Comparison of ENCODE assay signal across 1 cellular context in the genomic region with DNA sequence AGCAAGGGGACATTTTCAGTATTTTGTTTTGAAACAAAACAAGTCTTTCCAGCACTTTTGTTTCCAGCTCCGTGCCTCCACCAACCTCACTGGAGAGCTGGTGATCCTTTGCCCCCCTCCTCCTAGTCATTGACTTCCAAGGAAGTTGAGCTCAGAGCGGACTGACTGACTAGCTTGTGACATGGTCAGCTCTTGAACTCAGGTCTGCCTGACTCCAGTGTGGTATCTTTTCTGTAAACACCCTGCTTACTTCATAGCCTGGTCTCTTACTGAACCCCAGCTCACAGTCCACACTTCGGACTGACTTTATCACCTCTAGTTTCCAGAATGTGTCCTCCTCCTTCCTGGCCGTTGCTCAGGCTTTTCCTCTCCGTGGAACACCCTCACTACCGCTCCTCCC.
TF ChIP-seq lines count a peak whose summit lies in the region.

No MANE protein-coding gene starts in this region.

TF ChIP-seq in K562, 482 proteins besides CTCF, POLR2A, EP300 and RAD21 (continued from another document):
- TF ChIP-seq, protein P1, sequence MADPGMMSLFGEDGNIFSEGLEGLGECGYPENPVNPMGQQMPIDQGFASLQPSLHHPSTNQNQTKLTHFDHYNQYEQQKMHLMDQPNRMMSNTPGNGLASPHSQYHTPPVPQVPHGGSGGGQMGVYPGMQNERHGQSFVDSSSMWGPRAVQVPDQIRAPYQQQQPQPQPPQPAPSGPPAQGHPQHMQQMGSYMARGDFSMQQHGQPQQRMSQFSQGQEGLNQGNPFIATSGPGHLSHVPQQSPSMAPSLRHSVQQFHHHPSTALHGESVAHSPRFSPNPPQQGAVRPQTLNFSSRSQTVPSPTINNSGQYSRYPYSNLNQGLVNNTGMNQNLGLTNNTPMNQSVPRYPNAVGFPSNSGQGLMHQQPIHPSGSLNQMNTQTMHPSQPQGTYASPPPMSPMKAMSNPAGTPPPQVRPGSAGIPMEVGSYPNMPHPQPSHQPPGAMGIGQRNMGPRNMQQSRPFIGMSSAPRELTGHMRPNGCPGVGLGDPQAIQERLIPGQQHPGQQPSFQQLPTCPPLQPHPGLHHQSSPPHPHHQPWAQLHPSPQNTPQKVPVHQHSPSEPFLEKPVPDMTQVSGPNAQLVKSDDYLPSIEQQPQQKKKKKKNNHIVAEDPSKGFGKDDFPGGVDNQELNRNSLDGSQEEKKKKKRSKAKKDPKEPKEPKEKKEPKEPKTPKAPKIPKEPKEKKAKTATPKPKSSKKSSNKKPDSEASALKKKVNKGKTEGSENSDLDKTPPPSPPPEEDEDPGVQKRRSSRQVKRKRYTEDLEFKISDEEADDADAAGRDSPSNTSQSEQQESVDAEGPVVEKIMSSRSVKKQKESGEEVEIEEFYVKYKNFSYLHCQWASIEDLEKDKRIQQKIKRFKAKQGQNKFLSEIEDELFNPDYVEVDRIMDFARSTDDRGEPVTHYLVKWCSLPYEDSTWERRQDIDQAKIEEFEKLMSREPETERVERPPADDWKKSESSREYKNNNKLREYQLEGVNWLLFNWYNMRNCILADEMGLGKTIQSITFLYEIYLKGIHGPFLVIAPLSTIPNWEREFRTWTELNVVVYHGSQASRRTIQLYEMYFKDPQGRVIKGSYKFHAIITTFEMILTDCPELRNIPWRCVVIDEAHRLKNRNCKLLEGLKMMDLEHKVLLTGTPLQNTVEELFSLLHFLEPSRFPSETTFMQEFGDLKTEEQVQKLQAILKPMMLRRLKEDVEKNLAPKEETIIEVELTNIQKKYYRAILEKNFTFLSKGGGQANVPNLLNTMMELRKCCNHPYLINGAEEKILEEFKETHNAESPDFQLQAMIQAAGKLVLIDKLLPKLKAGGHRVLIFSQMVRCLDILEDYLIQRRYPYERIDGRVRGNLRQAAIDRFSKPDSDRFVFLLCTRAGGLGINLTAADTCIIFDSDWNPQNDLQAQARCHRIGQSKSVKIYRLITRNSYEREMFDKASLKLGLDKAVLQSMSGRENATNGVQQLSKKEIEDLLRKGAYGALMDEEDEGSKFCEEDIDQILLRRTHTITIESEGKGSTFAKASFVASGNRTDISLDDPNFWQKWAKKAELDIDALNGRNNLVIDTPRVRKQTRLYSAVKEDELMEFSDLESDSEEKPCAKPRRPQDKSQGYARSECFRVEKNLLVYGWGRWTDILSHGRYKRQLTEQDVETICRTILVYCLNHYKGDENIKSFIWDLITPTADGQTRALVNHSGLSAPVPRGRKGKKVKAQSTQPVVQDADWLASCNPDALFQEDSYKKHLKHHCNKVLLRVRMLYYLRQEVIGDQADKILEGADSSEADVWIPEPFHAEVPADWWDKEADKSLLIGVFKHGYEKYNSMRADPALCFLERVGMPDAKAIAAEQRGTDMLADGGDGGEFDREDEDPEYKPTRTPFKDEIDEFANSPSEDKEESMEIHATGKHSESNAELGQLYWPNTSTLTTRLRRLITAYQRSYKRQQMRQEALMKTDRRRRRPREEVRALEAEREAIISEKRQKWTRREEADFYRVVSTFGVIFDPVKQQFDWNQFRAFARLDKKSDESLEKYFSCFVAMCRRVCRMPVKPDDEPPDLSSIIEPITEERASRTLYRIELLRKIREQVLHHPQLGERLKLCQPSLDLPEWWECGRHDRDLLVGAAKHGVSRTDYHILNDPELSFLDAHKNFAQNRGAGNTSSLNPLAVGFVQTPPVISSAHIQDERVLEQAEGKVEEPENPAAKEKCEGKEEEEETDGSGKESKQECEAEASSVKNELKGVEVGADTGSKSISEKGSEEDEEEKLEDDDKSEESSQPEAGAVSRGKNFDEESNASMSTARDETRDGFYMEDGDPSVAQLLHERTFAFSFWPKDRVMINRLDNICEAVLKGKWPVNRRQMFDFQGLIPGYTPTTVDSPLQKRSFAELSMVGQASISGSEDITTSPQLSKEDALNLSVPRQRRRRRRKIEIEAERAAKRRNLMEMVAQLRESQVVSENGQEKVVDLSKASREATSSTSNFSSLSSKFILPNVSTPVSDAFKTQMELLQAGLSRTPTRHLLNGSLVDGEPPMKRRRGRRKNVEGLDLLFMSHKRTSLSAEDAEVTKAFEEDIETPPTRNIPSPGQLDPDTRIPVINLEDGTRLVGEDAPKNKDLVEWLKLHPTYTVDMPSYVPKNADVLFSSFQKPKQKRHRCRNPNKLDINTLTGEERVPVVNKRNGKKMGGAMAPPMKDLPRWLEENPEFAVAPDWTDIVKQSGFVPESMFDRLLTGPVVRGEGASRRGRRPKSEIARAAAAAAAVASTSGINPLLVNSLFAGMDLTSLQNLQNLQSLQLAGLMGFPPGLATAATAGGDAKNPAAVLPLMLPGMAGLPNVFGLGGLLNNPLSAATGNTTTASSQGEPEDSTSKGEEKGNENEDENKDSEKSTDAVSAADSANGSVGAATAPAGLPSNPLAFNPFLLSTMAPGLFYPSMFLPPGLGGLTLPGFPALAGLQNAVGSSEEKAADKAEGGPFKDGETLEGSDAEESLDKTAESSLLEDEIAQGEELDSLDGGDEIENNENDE (IDR thresholded peaks at IDR 0.05; ENCODE audit: low read depth, low read length) = no peak
- no peak for TF ChIP-seq FOSL1 (tag; conservative IDR thresholded peaks at IDR 0.05)
- TF ChIP-seq, protein P2, sequence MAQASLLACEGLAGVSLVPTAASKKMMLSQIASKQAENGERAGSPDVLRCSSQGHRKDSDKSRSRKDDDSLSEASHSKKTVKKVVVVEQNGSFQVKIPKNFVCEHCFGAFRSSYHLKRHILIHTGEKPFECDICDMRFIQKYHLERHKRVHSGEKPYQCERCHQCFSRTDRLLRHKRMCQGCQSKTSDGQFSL (CRISPR knock-in tag; IDR thresholded peaks at IDR 0.05) = no peak
- TF ChIP-seq, protein P2 (tag; IDR thresholded peaks at IDR 0.05) = no peak
- TF ChIP-seq KLF10 (CRISPR knock-in tag; IDR thresholded peaks at IDR 0.05) = no peak
- no peak for TF ChIP-seq TAF9B (IDR thresholded peaks at IDR 0.05; ENCODE audit: partially characterized antibody)
- TF ChIP-seq ZNF444 (CRISPR knock-in tag; IDR thresholded peaks at IDR 0.05) = no peak
- TF ChIP-seq NELFE (IDR thresholded peaks at IDR 0.05; ENCODE audit: insufficient read depth, insufficient read length) = no peak
- TF ChIP-seq KDM2B (CRISPR knock-in tag; IDR thresholded peaks at IDR 0.05) = no peak
- TF ChIP-seq, protein P3, sequence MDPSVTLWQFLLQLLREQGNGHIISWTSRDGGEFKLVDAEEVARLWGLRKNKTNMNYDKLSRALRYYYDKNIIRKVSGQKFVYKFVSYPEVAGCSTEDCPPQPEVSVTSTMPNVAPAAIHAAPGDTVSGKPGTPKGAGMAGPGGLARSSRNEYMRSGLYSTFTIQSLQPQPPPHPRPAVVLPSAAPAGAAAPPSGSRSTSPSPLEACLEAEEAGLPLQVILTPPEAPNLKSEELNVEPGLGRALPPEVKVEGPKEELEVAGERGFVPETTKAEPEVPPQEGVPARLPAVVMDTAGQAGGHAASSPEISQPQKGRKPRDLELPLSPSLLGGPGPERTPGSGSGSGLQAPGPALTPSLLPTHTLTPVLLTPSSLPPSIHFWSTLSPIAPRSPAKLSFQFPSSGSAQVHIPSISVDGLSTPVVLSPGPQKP (CRISPR knock-in tag; IDR thresholded peaks at IDR 0.05) = no peak
- no peak for TF ChIP-seq GABPB1 (CRISPR knock-in tag; IDR thresholded peaks at IDR 0.05)
- no peak for TF ChIP-seq HDAC1 (IDR thresholded peaks at IDR 0.05)
- TF ChIP-seq PURB (CRISPR knock-in tag; IDR thresholded peaks at IDR 0.05; ENCODE audit: low read depth) = no peak
- TF ChIP-seq POLR2H (tag; IDR thresholded peaks at IDR 0.05; ENCODE audit: low read depth) = no peak
- TF ChIP-seq NBN (IDR thresholded peaks at IDR 0.05; ENCODE audit: low read depth) = no peak
- TF ChIP-seq GTF2E2 (tag; IDR thresholded peaks at IDR 0.05) = no peak
- no peak for TF ChIP-seq BCL6 (CRISPR knock-in tag; IDR thresholded peaks at IDR 0.05)
- TF ChIP-seq SNRNP70 (optimal IDR thresholded peaks at IDR 0.05; ENCODE audit: low read depth, low read length) = no peak
- no peak for TF ChIP-seq KLF16 (IDR thresholded peaks at IDR 0.05)
